24 cellular contexts compared by ENCODE assay signal in genomic region chr1:152448095-152448494, GRCh38. TPM values are rescaled to one million over a fixed set of nuclear protein-coding genes. Genes with fewer than 3 reads are reported as not detected.
DNase-seq lines count a peak whose midpoint lies in the region; ATAC-seq and TF ChIP-seq lines count a peak whose summit lies in the region.
"Had no signal": no experiment of that assay in that cellular context is flagged by ENCODE, and none has a peak within 500 bp of the region (broad histone marks: within the 10 kb centered on the region; RNA-seq: fewer than 3 reads in every experiment).

No MANE protein-coding gene starts in this region.

- no peak overlapping the region for H3K27ac Mint-ChIP-seq in activated CD4-positive, alpha-beta T cell treated with anti-CD3 and anti-CD28 coated beads, Interleukin-2, amount 10 ng/mL, durations not matched to agents 7 days and 5 days
- no peak overlapping the region for H3K27ac Mint-ChIP-seq in activated CD4-positive, alpha-beta T cell treated with anti-CD3 and anti-CD28 coated beads for 36 hours
- H3K27ac Mint-ChIP-seq: HFFc6; T-helper 2 cell treated with Interferon-gamma antibody and Interleukin-4, amounts not matched to agents 5 μg/mL and 100 μg/mL, for 36 hours had no signal

- peaks cover 12% of the 10 kb centered on the region for H3K27me3 Mint-ChIP-seq in activated CD4-positive, alpha-beta T cell treated with anti-CD3 and anti-CD28 coated beads, Interleukin-2, amount 10 ng/mL, durations not matched to agents 7 days and 5 days
- no peaks in the 10 kb centered on the region for H3K27me3 Mint-ChIP-seq in activated CD4-positive, alpha-beta T cell treated with anti-CD3 and anti-CD28 coated beads for 36 hours

- DNase-seq in activated CD4-positive, alpha-beta T cell treated with anti-CD3 and anti-CD28 coated beads, Interleukin-2, amount 10 ng/mL, durations not matched to agents 7 days and 5 days: peak; percentile 10
- no peak for DNase-seq in activated CD4-positive, alpha-beta T cell treated with anti-CD3 and anti-CD28 coated beads for 36 hours
- DNase-seq in OCI-M1 (lab: John Stamatoyannopoulos, UW) (peak; percentile 53), Right ventricle myocardium inferior (ENCODE audit: missing footprints) (no peak), transverse colon (no peak)
- DNase-seq: DMS79, GDM1, HFFc6, Kasumi-1, NCI-H1105, NCI-H1694 treated with DMSO at 0.1 percent for 48 hours, NCI-H2171, NCI-H510A, NCI-H82, Peyer's patch, SHP77 treated with DMSO at 0.1 percent for 48 hours had no signal

- H3K9me3 ChIP-seq in transverse colon: no peaks in the 10 kb centered on the region
- H3K9me3 ChIP-seq: Peyer's patch had no signal

- no peak overlapping the region for H3K27ac ChIP-seq in transverse colon
- H3K27ac ChIP-seq: C4-2B, Peyer's patch had no signal

- POLR2A ChIA-PET in activated CD4-positive, alpha-beta T cell treated with anti-CD3 and anti-CD28 coated beads, Interleukin-2, amount 10 ng/mL, durations not matched to agents 7 days and 5 days (lab: Charles Lee): no interaction called here
- POLR2A ChIA-PET in activated CD4-positive, alpha-beta T cell treated with anti-CD3 and anti-CD28 coated beads for 36 hours (lab: Charles Lee): no interaction called here

- H3K27me3 ChIP-seq in transverse colon: no peaks in the 10 kb centered on the region
- H3K27me3 ChIP-seq: Peyer's patch had no signal

- no peak for TF ChIP-seq POLR2A in transverse colon (IDR thresholded peaks at IDR 0.05)

- no peaks in the 10 kb centered on the region for H3K4me1 Mint-ChIP-seq in activated CD4-positive, alpha-beta T cell treated with anti-CD3 and anti-CD28 coated beads, Interleukin-2, amount 10 ng/mL, durations not matched to agents 7 days and 5 days
- no peaks in the 10 kb centered on the region for H3K4me1 Mint-ChIP-seq in activated CD4-positive, alpha-beta T cell treated with anti-CD3 and anti-CD28 coated beads for 36 hours

- intact Hi-C loops in activated CD4-positive, alpha-beta T cell treated with anti-CD3 and anti-CD28 coated beads for 36 hours (cut with DNase I, micrococcal nuclease): no loop called here
- intact Hi-C loops in Right ventricle myocardium inferior (cut with DNase I) (no loop called here), transverse colon (cut with DNase I; ENCODE audit: low total_unique reads) (no loop called here)

- no peak for TF ChIP-seq CTCF in transverse colon (IDR thresholded peaks at IDR 0.05)

- no peak overlapping the region for H3K4me3 ChIP-seq in transverse colon
- H3K4me3 ChIP-seq: Peyer's patch had no signal

- no peaks in the 10 kb centered on the region for H3K36me3 Mint-ChIP-seq in activated CD4-positive, alpha-beta T cell treated with anti-CD3 and anti-CD28 coated beads, Interleukin-2, amount 10 ng/mL, durations not matched to agents 7 days and 5 days (ENCODE audit: low read depth)
- no peaks in the 10 kb centered on the region for H3K36me3 Mint-ChIP-seq in activated CD4-positive, alpha-beta T cell treated with anti-CD3 and anti-CD28 coated beads for 36 hours (ENCODE audit: low read depth)

- no peak overlapping the region for H3K4me3 Mint-ChIP-seq in activated CD4-positive, alpha-beta T cell treated with anti-CD3 and anti-CD28 coated beads, Interleukin-2, amount 10 ng/mL, durations not matched to agents 7 days and 5 days
- H3K4me3 Mint-ChIP-seq in activated CD4-positive, alpha-beta T cell treated with anti-CD3 and anti-CD28 coated beads for 36 hours: no peak overlapping the region
- H3K4me3 Mint-ChIP-seq: HFFc6; T-helper 2 cell treated with Interferon-gamma antibody and Interleukin-4, amounts not matched to agents 5 μg/mL and 100 μg/mL, for 36 hours had no signal

- H3K4me1 ChIP-seq in transverse colon: no peaks in the 10 kb centered on the region
- H3K4me1 ChIP-seq: Peyer's patch had no signal

- no peak for ATAC-seq in activated CD4-positive, alpha-beta T cell treated with anti-CD3 and anti-CD28 coated beads for 36 hours
- peak; percentile 62 for ATAC-seq in esophagus mucosa
- no peak for ATAC-seq in Right ventricle myocardium inferior
- no peak for ATAC-seq in GM18519 (IDR thresholded peaks at IDR 0.05; ENCODE audit: low FRiP score, unreplicated experiment)
- ATAC-seq in HG03175 (IDR thresholded peaks at IDR 0.05; ENCODE audit: unreplicated experiment): no peak
- ATAC-seq: HepG2 had no signal

- in situ Hi-C loops in transverse colon (cut with MboI; ENCODE audit: low pct_ligation_motif_present in 1 of 4, low pct_unique_long_range_greater_than_20kb in 1 of 4, low sequenced_read_pairs in 3 of 4): loop anchor here in 1 of 4 donors (10.0 kb wide), 1 partner anchor 393 kb away; no protein-coding TSS in a partner anchor

- H3K36me3 ChIP-seq in transverse colon: no peaks in the 10 kb centered on the region
- H3K36me3 ChIP-seq: Peyer's patch had no signal

- no peaks in the 10 kb centered on the region for H3K9me3 Mint-ChIP-seq in activated CD4-positive, alpha-beta T cell treated with anti-CD3 and anti-CD28 coated beads, Interleukin-2, amount 10 ng/mL, durations not matched to agents 7 days and 5 days
- no peaks in the 10 kb centered on the region for H3K9me3 Mint-ChIP-seq in activated CD4-positive, alpha-beta T cell treated with anti-CD3 and anti-CD28 coated beads for 36 hours (ENCODE audit: low read depth)
- H3K9me3 Mint-ChIP-seq: HFFc6; T-helper 2 cell treated with Interferon-gamma antibody and Interleukin-4, amounts not matched to agents 5 μg/mL and 100 μg/mL, for 36 hours had no signal

- CTCF ChIA-PET in activated CD4-positive, alpha-beta T cell treated with anti-CD3 and anti-CD28 coated beads, Interleukin-2, amount 10 ng/mL, durations not matched to agents 7 days and 5 days (lab: Charles Lee): interaction anchor here (0.6 to 2.7 kb wide), 5 partner anchors 11 to 401 kb away, joined by 3 to 21 read pairs (median 3); no protein-coding TSS in a partner anchor
- CTCF ChIA-PET in activated CD4-positive, alpha-beta T cell treated with anti-CD3 and anti-CD28 coated beads for 36 hours (lab: Charles Lee): interaction anchor here (0.6 to 11.7 kb wide), 4 partner anchors 11 to 250 kb away, joined by 3 to 104 read pairs (median 4); no protein-coding TSS in a partner anchor

- WGBS in transverse colon (ENCODE audit: low coverage in 1 of 2), 2 donors: 37 to 48% methylated on average over 2 of the region's 2 CpGs

- TF ChIP-seq EP300 in transverse colon (IDR thresholded peaks at IDR 0.05; ENCODE audit: low read depth): no peak

RNA-seq across cellular contexts. Expression of gene CRNN, which starts 34.0 kb away (rescaled TPM):
- not detected for total RNA-seq in activated CD4-positive, alpha-beta T cell treated with anti-CD3 and anti-CD28 coated beads, Interleukin-2, amount 10 ng/mL, durations not matched to agents 7 days and 5 days
- total RNA-seq in activated CD4-positive, alpha-beta T cell treated with anti-CD3 and anti-CD28 coated beads for 36 hours: not detected
- 1,110 TPM for total RNA-seq in esophagus mucosa
- not detected for total RNA-seq in Right ventricle myocardium inferior
- not detected for total RNA-seq in transverse colon
- total RNA-seq: A172, H4, HepG2, HFFc6 had no signal

Comparison
In these comparisons a context has a peak if more than half of its experiments do, and no peak if none do; other contexts are left out.
1. DNase-seq: peak in activated CD4-positive, alpha-beta T cell treated with anti-CD3 and anti-CD28 coated beads, Interleukin-2, amount 10 ng/mL, durations not matched to agents 7 days and 5 days (single experiment) and OCI-M1 (single experiment); none in activated CD4-positive, alpha-beta T cell treated with anti-CD3 and anti-CD28 coated beads for 36 hours (single experiment), Right ventricle myocardium inferior (single experiment) and transverse colon (single experiment).
2. RNA of gene CRNN, which starts 34.0 kb away (total RNA-seq): 1,110 TPM in esophagus mucosa (single experiment); not detected in activated CD4-positive, alpha-beta T cell treated with anti-CD3 and anti-CD28 coated beads, Interleukin-2, amount 10 ng/mL, durations not matched to agents 7 days and 5 days, not detected in activated CD4-positive, alpha-beta T cell treated with anti-CD3 and anti-CD28 coated beads for 36 hours, not detected in Right ventricle myocardium inferior (single experiment) and not detected in transverse colon; every median in the first group is over 1,000 times any median in the second.